ENCODE assay signal across 12 cellular contexts in the genomic region with DNA sequence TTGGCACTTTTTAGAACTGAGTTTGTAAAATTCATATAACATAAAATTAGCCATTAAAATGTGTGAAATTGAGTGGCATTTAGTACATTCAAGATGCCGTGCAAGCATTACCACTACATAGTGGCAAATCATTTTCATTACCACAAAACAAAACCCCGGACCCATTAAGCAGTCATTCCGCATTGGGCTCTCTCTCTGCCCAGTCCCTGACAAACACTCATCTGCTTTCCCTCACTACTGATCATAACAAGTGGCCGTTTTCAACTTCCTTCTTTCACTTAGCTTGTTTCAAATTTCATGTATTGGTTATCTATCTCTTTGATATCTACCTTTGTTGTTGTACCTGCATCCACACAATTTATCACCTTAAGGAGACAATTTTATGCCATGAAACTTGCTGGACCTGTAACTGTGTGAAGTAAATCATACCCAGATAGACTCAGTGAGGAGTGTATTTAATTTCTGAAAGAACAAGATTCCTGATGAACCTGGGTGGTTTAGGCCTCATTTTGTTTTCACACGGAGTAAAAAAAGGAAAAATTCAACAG.
DNase-seq lines count a peak whose midpoint lies in the region; ATAC-seq and TF ChIP-seq lines count a peak whose summit lies in the region.
"Had no signal": no experiment of that assay in that cellular context is flagged by ENCODE, and none has a peak within 500 bp of the region (broad histone marks: within the 10 kb centered on the region; RNA-seq: fewer than 3 reads in every experiment).

No MANE protein-coding gene starts in this region.

- H3K9ac ChIP-seq in OCI-LY1 (ENCODE audit: low read length): peak overlapping the region; percentile 88

- DNase-seq in DMS79 treated with DMSO at 0.1 percent for 48 hours (lab: John Stamatoyannopoulos, UW) (peak; percentile 31), dorsolateral prefrontal cortex (no peak), mucosa of descending colon (no peak), NCI-H2081 treated with DMSO at 0.1 percent for 48 hours (lab: John Stamatoyannopoulos, UW) (no peak)
- DNase-seq: AML-193; stimulated activated CD4-positive, alpha-beta T cell treated with anti-CD3 and anti-CD28 coated beads, Interleukin-2, amount 100 ng/mL, for 24 hours had no signal

- no peaks in the 10 kb centered on the region for H3K36me3 ChIP-seq in OCI-LY1 (ENCODE audit: insufficient read depth, low read length)
- H3K36me3 ChIP-seq in mucosa of descending colon (ENCODE audit: low read depth): no peaks in the 10 kb centered on the region

- H3F3A ChIP-seq in OCI-LY1 (ENCODE audit: insufficient read depth, low read length): no peaks in the 10 kb centered on the region

- no peaks in the 10 kb centered on the region for H4K20me1 ChIP-seq in OCI-LY1 (ENCODE audit: insufficient read depth, low read length)

- H3K4me3 ChIP-seq in OCI-LY1 (ENCODE audit: low read depth, low read length, poor library complexity, severe bottlenecking): peak overlapping the region; percentile 64
- H3K4me3 ChIP-seq in dorsolateral prefrontal cortex: peak overlapping the region in 36 of 59 donors; percentile 3 to 75 (median 59)
- H3K4me3 ChIP-seq in mucosa of descending colon: no peak overlapping the region

- H3K27me3 ChIP-seq in OCI-LY1 (ENCODE audit: insufficient read depth, low read length): no peaks in the 10 kb centered on the region
- no peaks in the 10 kb centered on the region for H3K27me3 ChIP-seq in dorsolateral prefrontal cortex

- peak overlapping the region; percentile 90 for H3K4me2 ChIP-seq in OCI-LY1 (ENCODE audit: low read length)

- intact Hi-C loops in dorsolateral prefrontal cortex (cut with DNase I) (no loop called here), mucosa of descending colon (cut with DNase I, micrococcal nuclease) (no loop called here)

- peak overlapping the region; percentile 90 for H3K27ac ChIP-seq in 22Rv1
- peak overlapping the region; percentile 95 for H3K27ac ChIP-seq in OCI-LY1 (ENCODE audit: low read depth, low read length, poor library complexity, severe bottlenecking)
- H3K27ac ChIP-seq in dorsolateral prefrontal cortex: peak overlapping the region in 29 of 59 donors; percentile 15 to 96 (median 93)

- peak overlapping the region; percentile 34 for H2AFZ ChIP-seq in OCI-LY1 (ENCODE audit: low read length)

- H3K4me1 ChIP-seq in OCI-LY1 (ENCODE audit: insufficient read depth, low read length, severe bottlenecking) (peaks cover 20% of the 10 kb centered on the region), mucosa of descending colon (ENCODE audit: low read depth) (no peaks in the 10 kb centered on the region)

- no peaks in the 10 kb centered on the region for H3K9me3 ChIP-seq in OCI-LY1 (ENCODE audit: low read length)
- no peaks in the 10 kb centered on the region for H3K9me3 ChIP-seq in mucosa of descending colon

- H3K9me2 ChIP-seq in OCI-LY1 (ENCODE audit: low read depth, low read length): no peaks in the 10 kb centered on the region

- no peaks in the 10 kb centered on the region for H3K79me2 ChIP-seq in OCI-LY1 (ENCODE audit: insufficient read depth, low read length)

- ATAC-seq in GM19035 (IDR thresholded peaks at IDR 0.05; ENCODE audit: unreplicated experiment) (no peak), mucosa of descending colon (no peak), HG02642 (IDR thresholded peaks at IDR 0.05; ENCODE audit: poor library complexity, unreplicated experiment) (no peak)
- ATAC-seq: activated naive CD4-positive, alpha-beta T cell treated with anti-CD3 and anti-CD28 coated beads, Interleukin-2, amount 50 U/mL, for 72 hours; stimulated activated effector memory CD8-positive, alpha-beta T cell treated with anti-CD3 and anti-CD28 coated beads, Interleukin-12 subunit alpha, Interleukin-12 subunit beta, amount 100 ng/mL, for 72 hours had no signal

- TF ChIP-seq CTCF in 22Rv1 (IDR thresholded peaks at IDR 0.05) (no peak), OCI-LY1 (IDR thresholded peaks at IDR 0.05; ENCODE audit: low read length) (no peak), dorsolateral prefrontal cortex (IDR thresholded peaks at IDR 0.05 in 54 of 56, conservative IDR thresholded peaks at IDR 0.05 in 2 of 56; ENCODE audit: low read depth in 1 of 56, partially characterized antibody in 56 of 56) (no peak), mucosa of descending colon (IDR thresholded peaks at IDR 0.05) (no peak)
